10 cellular contexts compared by ENCODE assay signal in the genomic region with DNA sequence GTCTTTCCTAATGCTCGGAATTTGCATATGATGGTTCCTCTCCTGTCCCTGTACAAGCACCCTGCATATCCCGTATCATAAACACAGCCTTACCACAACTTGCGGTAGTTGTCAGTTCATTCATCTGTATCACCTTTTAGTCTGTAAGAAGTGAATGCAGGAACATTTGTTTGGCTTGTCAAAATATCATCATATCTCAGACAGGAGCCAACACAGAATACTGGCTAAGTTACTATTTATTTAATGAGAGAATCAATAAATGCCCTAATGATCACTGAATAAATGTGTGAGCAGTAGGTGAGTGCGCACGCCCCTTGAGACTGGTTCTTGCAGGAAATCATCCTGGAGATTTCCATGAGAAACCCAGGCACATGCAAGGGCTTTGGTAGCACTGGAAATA.
"Had no signal": no experiment of that assay in that cellular context is flagged by ENCODE, and none has a peak within 500 bp of the region (broad histone marks: within the 10 kb centered on the region; RNA-seq: fewer than 3 reads in every experiment).

No MANE protein-coding gene starts in this region.

- H3K36me3 ChIP-seq: HAP-1 had no signal

- H3K9me3 ChIP-seq: HAP-1 had no signal

- H3K27ac Mint-ChIP-seq: HFFc6 had no signal

- H3K4me3 ChIP-seq: GM23248, HAP-1, K562 had no signal

- ATAC-seq: HCT116, K562 had no signal

- H3K4me3 Mint-ChIP-seq: HFFc6 had no signal

- DNase-seq: GM23248, GOT3, H7, HFFc6, IMR-90, KG1 had no signal

- H2AFZ ChIP-seq: GM23248 had no signal

- H3K4me1 ChIP-seq: HAP-1 had no signal

- H3K27ac ChIP-seq: GM23248, HL-60 had no signal

- H3K9ac ChIP-seq: GM23248 had no signal
